In genomic region chr1:46442317-46443161, GRCh38 we compare ENCODE assay signal across 8 cellular contexts. TPM values are rescaled to one million over a fixed set of nuclear protein-coding genes. Genes with fewer than 3 reads are reported as not detected.
DNase-seq lines count a peak whose midpoint lies in the region; ATAC-seq, FAIRE-seq and TF ChIP-seq lines count a peak whose summit lies in the region.

No MANE protein-coding gene starts in this region.

- DNase-seq in A172 (ENCODE audit: low spot score) (peak; percentile 84), GM12892 (ENCODE audit: insufficient read length) (peak; percentile 60), NCI-H526 treated with DMSO at 0.1 percent for 48 hours (lab: John Stamatoyannopoulos, UW) (peak; percentile 36)
- peak; percentile 77 for DNase-seq in activated CD8-positive, alpha-beta T cell treated with anti-CD3 and anti-CD28 coated beads, Interleukin-2, amount 10 ng/mL, durations not matched to agents 7 days and 5 days
- peak; percentile 19 to 49 (median 37) for DNase-seq in effector memory CD4-positive, alpha-beta T cell
- DNase-seq in stimulated activated CD8-positive, alpha-beta memory T cell treated with anti-CD3 and anti-CD28 coated beads, Interleukin-15, amount 100 ng/mL, for 24 hours (ENCODE audit: low read depth): peak; percentile 45

- H3K9me3 ChIP-seq in effector memory CD4-positive, alpha-beta T cell (ENCODE audit: control insufficient read depth, low read length): no peaks in the 10 kb centered on the region
- no peaks in the 10 kb centered on the region for H3K9me3 ChIP-seq in mesodermal cell (ENCODE audit: control insufficient read depth, low read length)

- peaks cover 10% of the 10 kb centered on the region for H3K27me3 ChIP-seq in effector memory CD4-positive, alpha-beta T cell (replicated peaks; ENCODE audit: control insufficient read depth, insufficient read depth, low read length, poor library complexity, severe bottlenecking)

- 8 to 10% methylated on average over 21 to 22 of the region's 25 CpGs for WGBS in mesodermal cell (ENCODE audit: insufficient coverage in 2 of 2), 2 experiments

- no peak for TF ChIP-seq POLR2A in GM12892 (IDR thresholded peaks at IDR 0.05; ENCODE audit: low read depth, low read length)

- peaks cover 10% of the 10 kb centered on the region for H3K4me1 Mint-ChIP-seq in activated CD8-positive, alpha-beta T cell treated with anti-CD3 and anti-CD28 coated beads, Interleukin-2, amount 10 ng/mL, durations not matched to agents 7 days and 5 days (ENCODE audit: low read depth)

- H3K36me3 Mint-ChIP-seq in activated CD8-positive, alpha-beta T cell treated with anti-CD3 and anti-CD28 coated beads, Interleukin-2, amount 10 ng/mL, durations not matched to agents 7 days and 5 days (ENCODE audit: low read depth): no peaks in the 10 kb centered on the region

- POLR2A ChIA-PET in activated CD8-positive, alpha-beta T cell treated with anti-CD3 and anti-CD28 coated beads, Interleukin-2, amount 10 ng/mL, durations not matched to agents 7 days and 5 days (lab: Charles Lee): no interaction called here

- peak; percentile 67 for FAIRE-seq in GM12892 (lab: Jason Lieb, UNC)

- peak; percentile 56 for ATAC-seq in HG03139 (IDR thresholded peaks at IDR 0.05; ENCODE audit: unreplicated experiment)
- peak; percentile 79 for ATAC-seq in activated CD8-positive, alpha-beta T cell treated with anti-CD3 and anti-CD28 coated beads, Interleukin-2, amount 10 ng/mL, durations not matched to agents 7 days and 5 days

- no peak overlapping the region for H3K27ac ChIP-seq in effector memory CD4-positive, alpha-beta T cell (ENCODE audit: insufficient read depth, low read length, poor library complexity, severe bottlenecking)
- peak overlapping the region; percentile 10 for H3K27ac ChIP-seq in mesodermal cell (ENCODE audit: low read depth, low read length, severe bottlenecking)

- H3K4me3 Mint-ChIP-seq in activated CD8-positive, alpha-beta T cell treated with anti-CD3 and anti-CD28 coated beads, Interleukin-2, amount 10 ng/mL, durations not matched to agents 7 days and 5 days: peak overlapping the region; percentile 77

- peaks cover 26% of the 10 kb centered on the region for H3K27me3 Mint-ChIP-seq in activated CD8-positive, alpha-beta T cell treated with anti-CD3 and anti-CD28 coated beads, Interleukin-2, amount 10 ng/mL, durations not matched to agents 7 days and 5 days (ENCODE audit: low read depth)

- no peaks in the 10 kb centered on the region for H3K36me3 ChIP-seq in effector memory CD4-positive, alpha-beta T cell (ENCODE audit: control insufficient read depth, insufficient read depth, low read length)
- no peaks in the 10 kb centered on the region for H3K36me3 ChIP-seq in mesodermal cell (ENCODE audit: control insufficient read depth, insufficient read depth, low read length)

- CTCF ChIA-PET in activated CD8-positive, alpha-beta T cell treated with anti-CD3 and anti-CD28 coated beads, Interleukin-2, amount 10 ng/mL, durations not matched to agents 7 days and 5 days (lab: Charles Lee): interaction anchor here (0.6 to 10.1 kb wide), 19 partner anchors 10 to 284 kb away, joined by 3 to 154 read pairs (median 5); a partner anchor contains a TSS

- H3K4me3 ChIP-seq in effector memory CD4-positive, alpha-beta T cell (ENCODE audit: insufficient read depth, low read depth, low read length, poor library complexity, severe bottlenecking): peak overlapping the region; percentile 22
- peak overlapping the region; percentile 34 for H3K4me3 ChIP-seq in mesodermal cell (ENCODE audit: extremely low read depth, insufficient read depth, low read length, poor library complexity, severe bottlenecking)

- H3K9me3 Mint-ChIP-seq in activated CD8-positive, alpha-beta T cell treated with anti-CD3 and anti-CD28 coated beads, Interleukin-2, amount 10 ng/mL, durations not matched to agents 7 days and 5 days (ENCODE audit: insufficient read depth): no peaks in the 10 kb centered on the region

- H3K27ac Mint-ChIP-seq in activated CD8-positive, alpha-beta T cell treated with anti-CD3 and anti-CD28 coated beads, Interleukin-2, amount 10 ng/mL, durations not matched to agents 7 days and 5 days: peak overlapping the region; percentile 17

- H3K4me1 ChIP-seq in effector memory CD4-positive, alpha-beta T cell (ENCODE audit: control insufficient read depth, insufficient read depth, low read length, poor library complexity, severe bottlenecking): peaks cover 6% of the 10 kb centered on the region
- H3K4me1 ChIP-seq in mesodermal cell (ENCODE audit: control insufficient read depth, insufficient read depth, low read length, poor library complexity, severe bottlenecking): no peaks in the 10 kb centered on the region

RNA-seq across cellular contexts. Expression of gene DMBX1, which starts 47.1 kb away (rescaled TPM):
- 0.89 and 1.3 TPM in 2 replicates for total RNA-seq in A172 (2014; rRNA removed; shearing (Covaris generic))
- polyA plus RNA-seq in GM12892 (2012; ENCODE audit: missing spikeins): not detected
- total RNA-seq in activated CD8-positive, alpha-beta T cell treated with anti-CD3 and anti-CD28 coated beads, Interleukin-2, amount 10 ng/mL, durations not matched to agents 7 days and 5 days: under 1 TPM in 1 of 2 experiments, not detected in 1; 0.08 TPM
- not detected for polyA plus RNA-seq in mesodermal cell (2013, experiment 1 of 2)
- polyA plus RNA-seq in mesodermal cell (2013, experiment 2 of 2): not detected

RNA-seq across cellular contexts. Expression of gene FAAH, which starts 48.4 kb away (rescaled TPM):
- total RNA-seq in A172 (2014; rRNA removed; shearing (Covaris generic)): not detected in 2 replicates
- 1.6 TPM for polyA plus RNA-seq in GM12892 (2012; ENCODE audit: missing spikeins)
- total RNA-seq in activated CD8-positive, alpha-beta T cell treated with anti-CD3 and anti-CD28 coated beads, Interleukin-2, amount 10 ng/mL, durations not matched to agents 7 days and 5 days: 1 to 10 TPM; 3.6 to 3.9 TPM
- 2.7 TPM for polyA plus RNA-seq in mesodermal cell (2013, experiment 1 of 2)
- polyA plus RNA-seq in mesodermal cell (2013, experiment 2 of 2): 0.56 TPM
